In the genomic region with DNA sequence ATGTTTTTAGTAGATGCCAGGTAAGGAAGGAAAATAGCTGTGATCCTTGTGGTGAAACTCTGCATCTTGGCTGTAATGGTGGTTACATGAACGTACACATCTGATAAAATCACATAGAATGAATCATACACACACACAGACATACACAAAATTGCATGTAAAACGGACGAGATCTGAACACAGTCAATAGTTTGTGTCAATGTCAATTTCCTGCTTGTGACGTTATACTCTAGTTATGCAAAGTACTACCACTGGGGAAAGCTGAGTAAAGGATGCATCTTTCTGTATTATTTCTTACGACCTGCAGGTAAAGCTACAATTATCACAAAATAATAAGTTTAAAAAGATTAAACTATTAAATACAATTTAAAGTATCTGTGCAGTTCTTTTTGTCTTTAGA, we compare ENCODE assay signal across 21 cellular contexts.
DNase-seq lines count a peak whose midpoint lies in the region; ATAC-seq, FAIRE-seq and TF ChIP-seq lines count a peak whose summit lies in the region.
"Had no signal": no experiment of that assay in that cellular context is flagged by ENCODE, and none has a peak within 500 bp of the region (broad histone marks: within the 10 kb centered on the region; RNA-seq: fewer than 3 reads in every experiment).

No MANE protein-coding gene starts in this region.

- no peak overlapping the region for H3K27ac ChIP-seq in GM12878 (ENCODE audit: control insufficient read depth, insufficient read depth)
- H3K27ac ChIP-seq: BLaER1, SJCRH30 had no signal

- H3K9me3 ChIP-seq in GM12878 (replicated peaks; ENCODE audit: control insufficient read depth, insufficient read depth, low read length) = no peaks in the 10 kb centered on the region; the same call in 2 of the 3 replicates
- H3K9me3 ChIP-seq: BLaER1, Caco-2, SJCRH30 had no signal

- H3K4me3 ChIP-seq in GM12878 = no peak overlapping the region
- H3K4me3 ChIP-seq: BLaER1, SJCRH30 had no signal

- 4% methylated on average over 5 of the region's 5 CpGs for WGBS in GM12878 (ENCODE audit: insufficient coverage, insufficient replicate concordance, low lambda C conversion rate, missing lambda C conversion rate)

- H3K9ac ChIP-seq in GM12878 (ENCODE audit: control insufficient read depth, insufficient read depth, low read length) = no peak overlapping the region
- H3K9ac ChIP-seq: BLaER1 had no signal

- no TSS peak for BruUV-seq in GM12878 (replicated peaks; lab: Mats Ljungman, UMichigan)

- in situ Hi-C loops in GM12878 (cut with MboI) = no loop called here

- SMC1A ChIA-PET in GM12878 (lab: Charles Lee; ENCODE audit: uncharacterized antibody, unreplicated experiment) = interaction anchor here (1.5 kb wide), 1 partner anchor 8 kb away, joined by 4 read pairs; no protein-coding TSS in a partner anchor

- POLR2A ChIA-PET in GM12878 (lab: Charles Lee) = no interaction called here

- TF ChIP-seq POLR2A in GM12878 (IDR thresholded peaks at IDR 0.05; ENCODE audit: low read depth, low read length) = no peak

- peak; percentile 76 for DNase-seq in ELR (ENCODE audit: low read depth)
- DNase-seq in HT1080 (ENCODE audit: low read depth) = peak; percentile 6
- no peak for DNase-seq in GM12878 (ENCODE audit: low read depth, low spot score)
- DNase-seq in iris pigment epithelial cell (ENCODE audit: low read depth) = peak; percentile 46
- no peak for DNase-seq in SIG-M5 treated with dmso at 0.1 percent for 504 hours (lab: John Stamatoyannopoulos, UW; ENCODE audit: unreplicated experiment)
- DNase-seq in AML-193 (lab: John Stamatoyannopoulos, UW) = no peak
- no peak for DNase-seq in NCI-H524 (lab: John Stamatoyannopoulos, UW)
- DNase-seq: Caco-2; CD4-positive, alpha-beta T cell; KG1; NCI-H1092 treated with DMSO at 0.1 percent for 48 hours; NCI-H1436 treated with DMSO at 0.1 percent for 48 hours; NCI-H2029; NCI-H2227 treated with DMSO at 0.1 percent for 48 hours; NCI-H510A; NCI-H748 treated with DMSO at 0.1 percent for 48 hours; SJCRH30; T-cell had no signal

- RAD21 ChIA-PET in GM12878 (lab: Charles Lee; ENCODE audit: unreplicated experiment) = no interaction called here

- FAIRE-seq in GM12878 (lab: Jason Lieb, UNC) = no peak
- FAIRE-seq: GM12891, H54 had no signal

- no peak overlapping the region for H3K4me2 ChIP-seq in GM12878 (ENCODE audit: control insufficient read depth, insufficient read depth)
- H3K4me2 ChIP-seq: BLaER1 had no signal

- peak; percentile 48; the same call in 1 of the 3 replicates for ATAC-seq in GM12878
- ATAC-seq: T-cell had no signal

- H3K27me3 ChIP-seq in GM12878 (replicated peaks in 1 of 2; ENCODE audit: control insufficient read depth in 2 of 2, insufficient read depth in 2 of 2, low read length in 1 of 2) = no peaks in the 10 kb centered on the region
- H3K27me3 ChIP-seq: BLaER1, SJCRH30 had no signal

- no peak for TF ChIP-seq RAD21 in GM12878 (IDR thresholded peaks at IDR 0.05; ENCODE audit: insufficient read depth, low read depth, low read length)

- H4K20me1 ChIP-seq in GM12878 (ENCODE audit: control insufficient read depth, insufficient read depth) = no peaks in the 10 kb centered on the region
- H4K20me1 ChIP-seq: BLaER1 had no signal

- H3K4me1 ChIP-seq in GM12878 (ENCODE audit: control insufficient read depth, insufficient read depth, low read length) = no peaks in the 10 kb centered on the region
- H3K4me1 ChIP-seq: BLaER1, Caco-2, SJCRH30 had no signal

- TF ChIP-seq EP300 in GM12878 (IDR thresholded peaks at IDR 0.05; ENCODE audit: borderline replicate concordance in 1 of 2, control insufficient read depth in 1 of 2, low read depth in 2 of 2, low read length in 2 of 2) = no peak

- H2AFZ ChIP-seq in GM12878 (ENCODE audit: control insufficient read depth, low read depth, low read length) = no peak overlapping the region

- no peak for TF ChIP-seq CTCF in GM12878 (IDR thresholded peaks at IDR 0.05 in 2 of 3, conservative IDR thresholded peaks at IDR 0.05 in 1 of 3; ENCODE audit: control insufficient read depth in 2 of 3, extremely low read depth in 1 of 3, insufficient read depth in 1 of 3, low read depth in 3 of 3, low read length in 3 of 3)

- intact Hi-C loops in GM12878 (cut with micrococcal nuclease; ENCODE audit: unreplicated experiment) = no loop called here

- CTCF ChIA-PET in GM12878 (lab: Yijun Ruan, JAX) = interaction anchor here (1.1 kb wide), 1 partner anchor 21 kb away, joined by 3 read pairs; no protein-coding TSS in a partner anchor

- no peaks in the 10 kb centered on the region for H3K79me2 ChIP-seq in GM12878 (ENCODE audit: control insufficient read depth, insufficient read depth, low read length)

- H3K36me3 ChIP-seq in GM12878 (ENCODE audit: control insufficient read depth in 2 of 2, insufficient read depth in 2 of 2, low read length in 1 of 2) = no peaks in the 10 kb centered on the region
- H3K36me3 ChIP-seq: BLaER1, SJCRH30 had no signal

TF ChIP-seq in GM12878, 131 proteins besides CTCF, POLR2A, EP300 and RAD21:
- TF ChIP-seq, protein P1, sequence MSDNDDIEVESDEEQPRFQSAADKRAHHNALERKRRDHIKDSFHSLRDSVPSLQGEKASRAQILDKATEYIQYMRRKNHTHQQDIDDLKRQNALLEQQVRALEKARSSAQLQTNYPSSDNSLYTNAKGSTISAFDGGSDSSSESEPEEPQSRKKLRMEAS (IDR thresholded peaks at IDR 0.05; ENCODE audit: low read depth, low read length) = no peak
- TF ChIP-seq STAT3 (IDR thresholded peaks at IDR 0.05; ENCODE audit: low read depth, low read length) = no peak
- TF ChIP-seq NFXL1 (IDR thresholded peaks at IDR 0.05; ENCODE audit: borderline replicate concordance) = no peak
- no peak for TF ChIP-seq MXI1 (IDR thresholded peaks at IDR 0.05; ENCODE audit: low read depth, low read length)
- TF ChIP-seq NFIC (IDR thresholded peaks at IDR 0.05; ENCODE audit: low read depth, low read length) = no peak
- no peak for TF ChIP-seq GATAD2B (conservative IDR thresholded peaks at IDR 0.05; ENCODE audit: low read depth)
- no peak for TF ChIP-seq POLR2AphosphoS5 (IDR thresholded peaks at IDR 0.05; ENCODE audit: low read length)
- TF ChIP-seq ZNF207 (IDR thresholded peaks at IDR 0.05; ENCODE audit: borderline replicate concordance) = no peak
- TF ChIP-seq SIX5 (IDR thresholded peaks at IDR 0.05; ENCODE audit: low read depth, low read length, severe bottlenecking) = no peak
- TF ChIP-seq HDAC6 (IDR thresholded peaks at IDR 0.05; ENCODE audit: unreplicated experiment) = no peak
- no peak for TF ChIP-seq DPF2 (IDR thresholded peaks at IDR 0.05)
- TF ChIP-seq, protein P2, sequence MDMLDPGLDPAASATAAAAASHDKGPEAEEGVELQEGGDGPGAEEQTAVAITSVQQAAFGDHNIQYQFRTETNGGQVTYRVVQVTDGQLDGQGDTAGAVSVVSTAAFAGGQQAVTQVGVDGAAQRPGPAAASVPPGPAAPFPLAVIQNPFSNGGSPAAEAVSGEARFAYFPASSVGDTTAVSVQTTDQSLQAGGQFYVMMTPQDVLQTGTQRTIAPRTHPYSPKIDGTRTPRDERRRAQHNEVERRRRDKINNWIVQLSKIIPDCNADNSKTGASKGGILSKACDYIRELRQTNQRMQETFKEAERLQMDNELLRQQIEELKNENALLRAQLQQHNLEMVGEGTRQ (IDR thresholded peaks at IDR 0.05; ENCODE audit: borderline replicate concordance, low read depth, low read length) = no peak
- TF ChIP-seq NFYA (IDR thresholded peaks at IDR 0.05; ENCODE audit: borderline replicate concordance, low read depth, low read length) = no peak
- TF ChIP-seq ZNF384 (IDR thresholded peaks at IDR 0.05; ENCODE audit: borderline replicate concordance, low read depth, low read length) = no peak
- TF ChIP-seq, protein P3, sequence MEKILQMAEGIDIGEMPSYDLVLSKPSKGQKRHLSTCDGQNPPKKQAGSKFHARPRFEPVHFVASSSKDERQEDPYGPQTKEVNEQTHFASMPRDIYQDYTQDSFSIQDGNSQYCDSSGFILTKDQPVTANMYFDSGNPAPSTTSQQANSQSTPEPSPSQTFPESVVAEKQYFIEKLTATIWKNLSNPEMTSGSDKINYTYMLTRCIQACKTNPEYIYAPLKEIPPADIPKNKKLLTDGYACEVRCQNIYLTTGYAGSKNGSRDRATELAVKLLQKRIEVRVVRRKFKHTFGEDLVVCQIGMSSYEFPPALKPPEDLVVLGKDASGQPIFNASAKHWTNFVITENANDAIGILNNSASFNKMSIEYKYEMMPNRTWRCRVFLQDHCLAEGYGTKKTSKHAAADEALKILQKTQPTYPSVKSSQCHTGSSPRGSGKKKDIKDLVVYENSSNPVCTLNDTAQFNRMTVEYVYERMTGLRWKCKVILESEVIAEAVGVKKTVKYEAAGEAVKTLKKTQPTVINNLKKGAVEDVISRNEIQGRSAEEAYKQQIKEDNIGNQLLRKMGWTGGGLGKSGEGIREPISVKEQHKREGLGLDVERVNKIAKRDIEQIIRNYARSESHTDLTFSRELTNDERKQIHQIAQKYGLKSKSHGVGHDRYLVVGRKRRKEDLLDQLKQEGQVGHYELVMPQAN (conservative IDR thresholded peaks at IDR 0.05) = no peak
- no peak for TF ChIP-seq IKZF2 (IDR thresholded peaks at IDR 0.05)
- TF ChIP-seq, protein P4, sequence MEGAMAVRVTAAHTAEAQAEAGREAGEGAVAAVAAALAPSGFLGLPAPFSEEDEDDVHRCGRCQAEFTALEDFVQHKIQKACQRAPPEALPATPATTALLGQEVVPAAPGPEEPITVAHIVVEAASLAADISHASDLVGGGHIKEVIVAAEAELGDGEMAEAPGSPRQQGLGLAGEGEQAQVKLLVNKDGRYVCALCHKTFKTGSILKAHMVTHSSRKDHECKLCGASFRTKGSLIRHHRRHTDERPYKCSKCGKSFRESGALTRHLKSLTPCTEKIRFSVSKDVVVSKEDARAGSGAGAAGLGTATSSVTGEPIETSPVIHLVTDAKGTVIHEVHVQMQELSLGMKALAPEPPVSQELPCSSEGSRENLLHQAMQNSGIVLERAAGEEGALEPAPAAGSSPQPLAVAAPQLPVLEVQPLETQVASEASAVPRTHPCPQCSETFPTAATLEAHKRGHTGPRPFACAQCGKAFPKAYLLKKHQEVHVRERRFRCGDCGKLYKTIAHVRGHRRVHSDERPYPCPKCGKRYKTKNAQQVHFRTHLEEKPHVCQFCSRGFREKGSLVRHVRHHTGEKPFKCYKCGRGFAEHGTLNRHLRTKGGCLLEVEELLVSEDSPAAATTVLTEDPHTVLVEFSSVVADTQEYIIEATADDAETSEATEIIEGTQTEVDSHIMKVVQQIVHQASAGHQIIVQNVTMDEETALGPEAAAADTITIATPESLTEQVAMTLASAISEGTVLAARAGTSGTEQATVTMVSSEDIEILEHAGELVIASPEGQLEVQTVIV (IDR thresholded peaks at IDR 0.05; ENCODE audit: borderline replicate concordance, partially characterized antibody) = no peak
- no peak for TF ChIP-seq RBBP5 (conservative IDR thresholded peaks at IDR 0.05)
- no peak for TF ChIP-seq POLR2AphosphoS2 (IDR thresholded peaks at IDR 0.05; ENCODE audit: low read depth, low read length)

Comparison
In these comparisons a context has a peak if more than half of its experiments do, and no peak if none do; other contexts are left out.
1. DNase-seq: peak in ELR (single experiment), HT1080 (single experiment) and iris pigment epithelial cell (single experiment); none in GM12878 (single experiment), SIG-M5 treated with dmso at 0.1 percent for 504 hours (single experiment), AML-193 (0 of 2) and NCI-H524 (0 of 2).